In the genomic region with DNA sequence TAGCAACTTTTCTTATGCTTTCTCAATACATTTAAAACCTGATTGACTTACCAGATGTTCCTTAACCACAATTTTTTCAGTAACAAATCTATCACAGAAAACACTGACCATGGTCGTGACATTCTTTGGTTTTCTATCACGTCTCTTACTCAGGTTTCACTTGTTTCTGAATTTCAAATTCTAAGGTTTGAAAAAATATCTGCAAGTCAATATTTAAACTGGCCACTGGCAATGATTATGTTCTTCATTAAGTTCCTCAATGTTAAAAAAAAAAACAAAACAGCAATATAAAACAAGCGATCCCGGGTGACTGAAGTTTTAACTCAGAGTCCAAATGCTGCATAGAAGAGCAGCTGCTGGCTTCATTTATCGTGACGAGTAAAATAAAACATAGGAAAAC, we compare ENCODE assay signal across 27 cellular contexts.
"Had no signal": no experiment of that assay in that cellular context is flagged by ENCODE, and none has a peak within 500 bp of the region (broad histone marks: within the 10 kb centered on the region; RNA-seq: fewer than 3 reads in every experiment).

No MANE protein-coding gene starts in this region.

- FAIRE-seq: K562 had no signal

- H3K36me3 ChIP-seq: brain microvascular endothelial cell had no signal

- H3K4me3 ChIP-seq: K562 had no signal

- DNase-seq: activated CD4-positive, alpha-beta memory T cell treated with anti-CD3 and anti-CD28 coated beads for 36 hours; activated CD4-positive, alpha-beta T cell treated with anti-CD3 and anti-CD28 coated beads for 4 hours; activated CD4-positive, alpha-beta T cell treated with anti-CD3 and anti-CD28 coated beads, Interleukin-2, amount 50 U/mL, for 1 hour; activated CD4-positive, CD25-positive, alpha-beta regulatory T cell treated with anti-CD3 and anti-CD28 coated beads, Interleukin-2, amount 50 U/mL, for 72 hours; activated CD8-positive, alpha-beta memory T cell treated with anti-CD3 and anti-CD28 coated beads, Interleukin-2, amount 50 U/mL, for 48 hours; activated effector memory CD4-positive, alpha-beta T cell treated with Interleukin-2 at 50 U/mL for 16 hours; activated naive CD4-positive, alpha-beta T cell treated with anti-CD3 and anti-CD28 coated beads, Interleukin-2, amount 10 ng/mL, durations not matched to agents 7 days and 5 days; activated naive CD8-positive, alpha-beta T cell treated with anti-CD3 and anti-CD28 coated beads, Interleukin-2, amount 50 U/mL, for 24 hours; activated T-cell treated with anti-CD3 and anti-CD28 coated beads, Interleukin-2, amount 50 U/mL, for 48 hours; anterior cingulate cortex; brain microvascular endothelial cell; central memory CD4-positive, alpha-beta T cell; Karpas-422; NCI-H1105; NCI-H1417 treated with DMSO at 0.1 percent for 48 hours; NCI-H187 treated with DMSO at 0.1 percent for 48 hours; NCI-H2081; NCI-H2171 treated with DMSO at 0.1 percent for 48 hours; NCI-H2227 treated with DMSO at 0.1 percent for 48 hours; NCI-H446 treated with DMSO at 0.1 percent for 48 hours; NCI-H524; NCI-H69; NCI-H82; NK-92 treated with Interleukin-12 subunit alpha and Interleukin-12 subunit beta, amount 100 ng/mL, for 24 hours; Right ventricle myocardium superior; T1000 had no signal

- H3K27ac ChIP-seq: brain microvascular endothelial cell had no signal

- ATAC-seq: activated naive CD8-positive, alpha-beta T cell treated with anti-CD3 and anti-CD28 coated beads, Interleukin-2, amount 50 U/mL, for 24 hours; K562 had no signal

- H3K27me3 ChIP-seq: brain microvascular endothelial cell had no signal
